Comparison of ENCODE assay signal across 29 cellular contexts in genomic region chr12:116309343-116309742, GRCh38.
"Had no signal": no experiment of that assay in that cellular context is flagged by ENCODE, and none has a peak within 500 bp of the region (broad histone marks: within the 10 kb centered on the region; RNA-seq: fewer than 3 reads in every experiment).

No MANE protein-coding gene starts in this region.

- H3K27ac ChIP-seq: stomach, suprapubic skin, testis, thoracic aorta, thyroid gland, tibial artery, transverse colon, upper lobe of left lung, upper lobe of right lung, uterus, vagina had no signal

- H3K27me3 Mint-ChIP-seq: stimulated activated memory B cell treated with anti-CD40 and anti-IgM and Interleukin-4, amounts not matched to agents 10 μg/mL and 1 μg/mL and 100 μg/mL, for 72 hours; stimulated activated naive CD8-positive, alpha-beta T cell treated with anti-CD3 and anti-CD28 coated beads, Interleukin-15, amount 100 ng/mL, for 72 hours; stimulated activated naive CD8-positive, alpha-beta T cell treated with anti-CD3 and anti-CD28 coated beads, Interleukin-15, Interleukin-2, amounts not matched to agents 100 ng/mL and 50 ng/mL, for 24 hours had no signal

- H3K9me3 ChIP-seq: suprapubic skin, testis, thoracic aorta, thyroid gland, transverse colon, upper lobe of right lung, vagina had no signal

- H3K4me3 ChIP-seq: stomach, suprapubic skin, testis, thyroid gland, tibial artery, tibial nerve, transverse colon, upper lobe of left lung, upper lobe of right lung, uterus, vagina had no signal

- DNase-seq: stimulated activated CD4-positive, alpha-beta T cell treated with anti-CD3 and anti-CD28 coated beads, Interleukin-2, amount 100 ng/mL, for 48 hours; stimulated activated CD4-positive, alpha-beta T cell treated with anti-CD3 and anti-CD28 coated beads, Interleukin-4, amount 100 ng/mL, for 1 hour; stimulated activated CD4-positive, alpha-beta T cell treated with anti-CD3 and anti-CD28 coated beads, Interleukin-4, amount 100 ng/mL, for 24 hours; stimulated activated CD4-positive, alpha-beta T cell treated with anti-CD3 and anti-CD28 coated beads, Interleukin-4, amount 100 ng/mL, for 4 hours; stimulated activated CD8-positive, alpha-beta memory T cell treated with anti-CD3 and anti-CD28 coated beads, Interleukin-4, amount 100 ng/mL, for 48 hours; stimulated activated naive B cell treated with anti-CD40 and anti-IgM and Interleukin-4, amounts not matched to agents 10 μg/mL and 1 μg/mL and 100 μg/mL, for 72 hours; stimulated activated naive CD4-positive, alpha-beta T cell; stimulated activated naive CD4-positive, alpha-beta T cell treated with Interleukin-2 at 50 U/mL for 16 hours; stimulated activated naive CD8-positive, alpha-beta T cell treated with anti-CD3 and anti-CD28 coated beads, Interleukin-15, amount 100 ng/mL, for 72 hours; stimulated activated naive CD8-positive, alpha-beta T cell treated with anti-CD3 and anti-CD28 coated beads, Interleukin-15, Interleukin-2, amounts not matched to agents 100 U/mL and 50 U/mL, for 24 hours; stomach; substantia nigra; testis; thyroid gland; tibial artery; transverse colon; trophoblast cell; upper lobe of left lung; upper lobe of right lung; uterus had no signal

- H3K4me3 Mint-ChIP-seq: stimulated activated effector memory CD8-positive, alpha-beta T cell treated with anti-CD3 and anti-CD28 coated beads, Interleukin-12 subunit alpha, Interleukin-12 subunit beta, amount 100 ng/mL, for 72 hours; stimulated activated memory B cell treated with anti-CD40 and anti-IgM and Interleukin-4, amounts not matched to agents 10 μg/mL and 1 μg/mL and 100 μg/mL, for 72 hours; stimulated activated naive B cell treated with anti-CD40 and anti-IgM and Interleukin-4, amounts not matched to agents 10 μg/mL and 1 μg/mL and 100 μg/mL, for 72 hours; stimulated activated naive CD8-positive, alpha-beta T cell treated with anti-CD3 and anti-CD28 coated beads, Interleukin-15, amount 100 ng/mL, for 72 hours; stimulated activated naive CD8-positive, alpha-beta T cell treated with anti-CD3 and anti-CD28 coated beads, Interleukin-15, Interleukin-2, amounts not matched to agents 100 ng/mL and 50 ng/mL, for 24 hours; type B pancreatic cell had no signal

- FAIRE-seq: urothelium cell line had no signal

- ATAC-seq: stimulated activated effector memory CD8-positive, alpha-beta T cell treated with anti-CD3 and anti-CD28 coated beads, Interleukin-12 subunit alpha, Interleukin-12 subunit beta, amount 100 ng/mL, for 72 hours; stimulated activated memory B cell treated with anti-CD40 and anti-IgM and Interleukin-4, amounts not matched to agents 10 μg/mL and 1 μg/mL and 100 μg/mL, for 72 hours; stimulated activated naive B cell treated with anti-CD40 and anti-IgM and Interleukin-4, amounts not matched to agents 10 μg/mL and 1 μg/mL and 100 μg/mL, for 72 hours; stimulated activated naive CD8-positive, alpha-beta T cell treated with anti-CD3 and anti-CD28 coated beads, Interleukin-15, amount 100 ng/mL, for 72 hours; stimulated activated naive CD8-positive, alpha-beta T cell treated with anti-CD3 and anti-CD28 coated beads, Interleukin-15, Interleukin-2, amounts not matched to agents 100 U/mL and 50 U/mL, for 24 hours; upper lobe of right lung had no signal

- H3K36me3 Mint-ChIP-seq: stimulated activated effector memory CD8-positive, alpha-beta T cell treated with anti-CD3 and anti-CD28 coated beads, Interleukin-12 subunit alpha, Interleukin-12 subunit beta, amount 100 ng/mL, for 72 hours; stimulated activated memory B cell treated with anti-CD40 and anti-IgM and Interleukin-4, amounts not matched to agents 10 μg/mL and 1 μg/mL and 100 μg/mL, for 72 hours; type B pancreatic cell had no signal

- H3K27me3 ChIP-seq: stomach, suprapubic skin, testis, thyroid gland, tibial artery, tibial nerve, transverse colon, upper lobe of left lung, upper lobe of right lung, uterus, vagina had no signal

- H3K4me1 Mint-ChIP-seq: stimulated activated effector memory CD8-positive, alpha-beta T cell treated with anti-CD3 and anti-CD28 coated beads, Interleukin-12 subunit alpha, Interleukin-12 subunit beta, amount 100 ng/mL, for 72 hours; stimulated activated memory B cell treated with anti-CD40 and anti-IgM and Interleukin-4, amounts not matched to agents 10 μg/mL and 1 μg/mL and 100 μg/mL, for 72 hours had no signal

- H3K36me3 ChIP-seq: stomach, suprapubic skin, thoracic aorta, thyroid gland, tibial artery, tibial nerve, transverse colon, upper lobe of left lung, upper lobe of right lung, uterus, vagina had no signal

- H3K27ac Mint-ChIP-seq: stimulated activated effector memory CD8-positive, alpha-beta T cell treated with anti-CD3 and anti-CD28 coated beads, Interleukin-12 subunit alpha, Interleukin-12 subunit beta, amount 100 ng/mL, for 72 hours; stimulated activated memory B cell treated with anti-CD40 and anti-IgM and Interleukin-4, amounts not matched to agents 10 μg/mL and 1 μg/mL and 100 μg/mL, for 72 hours; stimulated activated naive B cell treated with anti-CD40 and anti-IgM and Interleukin-4, amounts not matched to agents 10 μg/mL and 1 μg/mL and 100 μg/mL, for 72 hours; stimulated activated naive CD8-positive, alpha-beta T cell treated with anti-CD3 and anti-CD28 coated beads, Interleukin-15, amount 100 ng/mL, for 72 hours; stimulated activated naive CD8-positive, alpha-beta T cell treated with anti-CD3 and anti-CD28 coated beads, Interleukin-15, Interleukin-2, amounts not matched to agents 100 ng/mL and 50 ng/mL, for 24 hours; type B pancreatic cell had no signal

- H3K9me3 Mint-ChIP-seq: stimulated activated effector memory CD8-positive, alpha-beta T cell treated with anti-CD3 and anti-CD28 coated beads, Interleukin-12 subunit alpha, Interleukin-12 subunit beta, amount 100 ng/mL, for 72 hours; type B pancreatic cell had no signal

- H3K4me1 ChIP-seq: stomach, testis, thyroid gland, transverse colon, upper lobe of left lung, upper lobe of right lung, uterus had no signal
